18 cellular contexts compared by ENCODE assay signal in the genomic region with DNA sequence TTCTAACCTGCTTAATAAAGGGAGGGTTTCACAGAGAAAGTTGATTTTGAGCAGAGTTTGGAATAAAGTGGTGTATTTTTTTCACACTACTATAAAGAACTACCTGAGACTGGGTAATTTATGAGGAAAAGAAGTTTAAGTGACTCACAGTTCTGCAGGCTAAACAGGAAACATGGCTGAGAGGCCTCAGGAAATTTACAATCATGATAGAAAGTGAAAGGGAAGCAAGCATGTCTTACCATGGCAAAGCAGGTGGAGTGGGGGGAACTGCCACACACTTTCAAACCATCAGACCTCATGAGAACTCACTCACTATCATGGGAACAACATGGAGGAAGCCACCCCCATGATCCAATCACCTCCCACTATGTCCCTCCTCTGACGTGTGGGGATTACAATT.
A peak's percentile ranks its signal among the peaks of the same experiment; 100 is the strongest.
DNase-seq lines count a peak whose midpoint lies in the region; ATAC-seq and TF ChIP-seq lines count a peak whose summit lies in the region.
"Had no signal": no experiment of that assay in that cellular context is flagged by ENCODE, and none has a peak within 500 bp of the region (broad histone marks: within the 10 kb centered on the region; RNA-seq: fewer than 3 reads in every experiment).

No MANE protein-coding gene starts in this region.

- ATAC-seq in GM18907 (IDR thresholded peaks at IDR 0.05; ENCODE audit: unreplicated experiment): peak; percentile 72
- no peak for ATAC-seq in HG02981 (IDR thresholded peaks at IDR 0.05; ENCODE audit: unreplicated experiment)
- ATAC-seq: sciatic nerve had no signal

- H3K9me3 ChIP-seq in thyroid gland: no peaks in the 10 kb centered on the region
- H3K9me3 ChIP-seq: ascending aorta, ovary, SJSA1 had no signal

- no peak for TF ChIP-seq POLR2A in thyroid gland (IDR thresholded peaks at IDR 0.05)

- H3K27me3 ChIP-seq in kidney epithelial cell (ENCODE audit: control insufficient read depth, insufficient read depth, low read length): no peaks in the 10 kb centered on the region
- H3K27me3 ChIP-seq in thyroid gland: no peaks in the 10 kb centered on the region
- H3K27me3 ChIP-seq: ascending aorta, ovary, SJSA1 had no signal

- DNase-seq in CMK (ENCODE audit: low read depth) (peak; percentile 12), HT1080 (ENCODE audit: low read depth) (peak; percentile 38), kidney epithelial cell (ENCODE audit: low read depth) (peak; percentile 41), NCI-H128 (lab: John Stamatoyannopoulos, UW; ENCODE audit: unreplicated experiment) (no peak), activated T-cell treated with anti-CD3 and anti-CD28 coated beads for 4 hours (no peak), thyroid gland (no peak)
- DNase-seq: activated CD4-positive, CD25-positive, alpha-beta regulatory T cell treated with anti-CD3 and anti-CD28 coated beads, Interleukin-2, amount 50 U/mL, for 72 hours; activated effector memory CD4-positive, alpha-beta T cell treated with Interleukin-2 at 50 U/mL for 16 hours; COR-L47; endodermal cell; GF-D8; NCI-H524 treated with DMSO at 0.1 percent for 48 hours; ovary had no signal

- H3K36me3 ChIP-seq in kidney epithelial cell (ENCODE audit: control insufficient read depth, insufficient read depth, low read length) (no peaks in the 10 kb centered on the region), thyroid gland (no peaks in the 10 kb centered on the region)
- H3K36me3 ChIP-seq: ascending aorta, ovary, SJSA1 had no signal

- WGBS in thyroid gland, 2 donors: 75 to 86% methylated on average over 1 of the region's 1 CpG

- no peak overlapping the region for H3K27ac ChIP-seq in thyroid gland
- H3K27ac ChIP-seq: ascending aorta, ovary, SJSA1 had no signal

- TF ChIP-seq CTCF in kidney epithelial cell (IDR thresholded peaks at IDR 0.05; ENCODE audit: insufficient read depth, low read length, poor library complexity, severe bottlenecking) (no peak), thyroid gland (IDR thresholded peaks at IDR 0.05) (no peak)

- no peaks in the 10 kb centered on the region for H3K4me1 ChIP-seq in thyroid gland
- H3K4me1 ChIP-seq: ascending aorta, SJSA1 had no signal

- H3K4me3 ChIP-seq in kidney epithelial cell (ENCODE audit: low read depth, low read length) (no peak overlapping the region), thyroid gland (replicated peaks in 1 of 3) (no peak overlapping the region)
- H3K4me3 ChIP-seq: ascending aorta, ovary, SJSA1 had no signal

- intact Hi-C loops in thyroid gland (cut with DNase I): no loop called here

Comparison
In these comparisons a context has a peak if more than half of its experiments do, and no peak if none do; other contexts are left out.
1. DNase-seq: peak in CMK (single experiment), HT1080 (single experiment) and kidney epithelial cell (single experiment); none in NCI-H128 (single experiment), activated T-cell treated with anti-CD3 and anti-CD28 coated beads for 4 hours (single experiment) and thyroid gland (0 of 2).